In genomic region chr19:17943284-17944221, GRCh38 we compare ENCODE assay signal across 21 cellular contexts. TPM values are rescaled to one million over a fixed set of nuclear protein-coding genes. Genes with fewer than 3 reads are reported as not detected.
DNase-seq lines count a peak whose midpoint lies in the region; ATAC-seq, FAIRE-seq and TF ChIP-seq lines count a peak whose summit lies in the region.
"Had no signal": no experiment of that assay in that cellular context is flagged by ENCODE, and none has a peak within 500 bp of the region (broad histone marks: within the 10 kb centered on the region; RNA-seq: fewer than 3 reads in every experiment).

No MANE protein-coding gene starts in this region.

- H3K27me3 ChIP-seq in HCT116 (ENCODE audit: insufficient read depth, low read length) = no peaks in the 10 kb centered on the region
- peaks cover 0 to under 1% of the 10 kb centered on the region in 2 experiments for H3K27me3 ChIP-seq in mesenchymal stem cell (ENCODE audit: control insufficient read depth in 1 of 2, insufficient read depth in 1 of 2, low read length in 2 of 2)
- H3K27me3 ChIP-seq in trophoblast cell (ENCODE audit: insufficient read depth, low read length) = no peaks in the 10 kb centered on the region
- H3K27me3 ChIP-seq in prostate gland (replicated peaks; ENCODE audit: insufficient read depth) = no peaks in the 10 kb centered on the region

- no peak overlapping the region for H2BK12ac ChIP-seq in mesenchymal stem cell (ENCODE audit: low read length in 2 of 2)
- H2BK12ac ChIP-seq in trophoblast cell (ENCODE audit: low read length) = no peak overlapping the region

- H3K23ac ChIP-seq in mesenchymal stem cell (ENCODE audit: low read length in 2 of 2) (no peak overlapping the region), trophoblast cell (ENCODE audit: low read length) (no peak overlapping the region)

- no peak for FAIRE-seq in kidney (lab: Jason Lieb, UNC)
- FAIRE-seq: GM18507, islet of Langerhans had no signal

- H3K79me1 ChIP-seq in mesenchymal stem cell (replicated peaks; ENCODE audit: low read length, poor library complexity, severe bottlenecking) (peaks cover 14% of the 10 kb centered on the region), trophoblast cell (ENCODE audit: low read length) (peaks cover 3% of the 10 kb centered on the region)

- CTCF ChIA-PET in HCT116 (lab: Charles Lee) = interaction anchor here (0.6 to 4.2 kb wide), 3 partner anchors 38 to 309 kb away, joined by 3 to 28 read pairs (median 4); no protein-coding TSS in a partner anchor

- H3K4me2 ChIP-seq in HCT116 (ENCODE audit: low read length) (no peak overlapping the region), mesenchymal stem cell (ENCODE audit: low read length, poor library complexity, severe bottlenecking) (no peak overlapping the region), trophoblast cell (ENCODE audit: low read length) (no peak overlapping the region)

- no peak overlapping the region for H3K27ac ChIP-seq in HCT116 (ENCODE audit: low read depth, low read length)
- H3K27ac ChIP-seq in angular gyrus (ENCODE audit: low read depth, low read length) = peak overlapping the region; percentile 35
- no peak overlapping the region for H3K27ac ChIP-seq in kidney (ENCODE audit: low read depth in 2 of 2, low read length in 2 of 2)
- H3K27ac ChIP-seq in mesenchymal stem cell (ENCODE audit: low read length, poor library complexity, severe bottlenecking) = no peak overlapping the region
- H3K27ac ChIP-seq in trophoblast cell (ENCODE audit: low read depth, low read length) = no peak overlapping the region
- H3K27ac ChIP-seq in prostate gland = no peak overlapping the region
- H3K27ac ChIP-seq: psoas muscle, tibial artery had no signal

- TF ChIP-seq RAD21 in HCT116 (IDR thresholded peaks at IDR 0.05; ENCODE audit: low read depth) = no peak

- H3K4me3 ChIP-seq in HCT116 (replicated peaks in 1 of 2; ENCODE audit: low read depth in 1 of 2, low read length in 2 of 2) = no peak overlapping the region
- H3K4me3 ChIP-seq in kidney (ENCODE audit: low read length in 2 of 2) = no peak overlapping the region
- no peak overlapping the region for H3K4me3 ChIP-seq in mesenchymal stem cell (ENCODE audit: insufficient read depth in 1 of 2, low read depth in 1 of 2, low read length in 2 of 2)
- no peak overlapping the region for H3K4me3 ChIP-seq in trophoblast cell (ENCODE audit: low read depth, low read length)
- H3K4me3 ChIP-seq in prostate gland = no peak overlapping the region
- H3K4me3 ChIP-seq: psoas muscle, tibial artery had no signal

- DNase-seq in 8988T (peak; percentile 48), HCT116 (ENCODE audit: low read depth, low spot score) (no peak), kidney (peak; percentile 71), mesenchymal stem cell (no peak), trophoblast cell (no peak), GM10266 (ENCODE audit: extremely low spot score) (no peak), prostate gland (ENCODE audit: low spot score) (no peak)
- DNase-seq: activated CD4-positive, alpha-beta T cell treated with anti-CD3 and anti-CD28 coated beads for 36 hours; activated effector memory CD4-positive, alpha-beta T cell treated with Interleukin-2 at 50 U/mL for 16 hours; CD8-positive, alpha-beta memory T cell; GOT3; KBM-7; NCI-H2081; NCI-H526 treated with DMSO at 0.1 percent for 48 hours; psoas muscle; tibial artery had no signal

- RAD21 ChIA-PET in HCT116 (lab: Charles Lee; ENCODE audit: low non-redundant PET in 1 of 2, low total read pairs in 2 of 2, uncharacterized antibody in 2 of 2, unreplicated experiment in 2 of 2) = no interaction called here

- 0 out of 2 replicates have a peak, but pooled peaks cover 5% of the 10 kb centered on the region for H3K79me2 ChIP-seq in HCT116 (ENCODE audit: insufficient read depth, low read length)
- peaks cover 3% of the 10 kb centered on the region for H3K79me2 ChIP-seq in trophoblast cell (ENCODE audit: control insufficient read depth, insufficient read depth, low read length, poor library complexity)

- H3K36me3 ChIP-seq in HCT116 (ENCODE audit: control insufficient read depth in 1 of 2, insufficient read depth in 2 of 2, low read length in 2 of 2) = peaks cover 12 to 32% of the 10 kb centered on the region in 2 experiments; a peak in 3 of 4 replicates
- H3K36me3 ChIP-seq in kidney (ENCODE audit: control insufficient read depth in 1 of 2, insufficient read depth in 2 of 2, low read length in 2 of 2) = no peaks in the 10 kb centered on the region
- peaks cover 9 to 55% of the 10 kb centered on the region in 2 experiments for H3K36me3 ChIP-seq in mesenchymal stem cell (ENCODE audit: control insufficient read depth in 1 of 2, insufficient read depth in 2 of 2, low read depth in 1 of 2, low read length in 2 of 2)
- H3K36me3 ChIP-seq in trophoblast cell (ENCODE audit: control insufficient read depth in 1 of 2, insufficient read depth in 2 of 2, low read length in 2 of 2) = peaks cover 30 to 37% of the 10 kb centered on the region in 2 experiments
- H3K36me3 ChIP-seq in prostate gland = no peaks in the 10 kb centered on the region

- no peak overlapping the region for H4K12ac ChIP-seq in trophoblast cell (ENCODE audit: low read depth, low read length)

- POLR2A ChIA-PET in HCT116 (lab: Charles Lee) = interaction anchor here (1.2 kb wide), 1 partner anchor 54 kb away, joined by 3 read pairs; no protein-coding TSS in a partner anchor

- no peak for ATAC-seq in HCT116
- ATAC-seq: activated CD4-positive, alpha-beta T cell treated with anti-CD3 and anti-CD28 coated beads for 36 hours; naive thymus-derived CD4-positive, alpha-beta T cell had no signal

- no peak overlapping the region for H3K4ac ChIP-seq in mesenchymal stem cell (ENCODE audit: low read depth in 1 of 2, low read length in 2 of 2)
- H3K4ac ChIP-seq in trophoblast cell (ENCODE audit: low read depth, low read length) = no peak overlapping the region

- no peaks in the 10 kb centered on the region for H3K9me3 ChIP-seq in HCT116 (ENCODE audit: control insufficient read depth in 1 of 2, insufficient read depth in 1 of 2, low read depth in 1 of 2, low read length in 2 of 2)
- H3K9me3 ChIP-seq in kidney (ENCODE audit: control insufficient read depth in 1 of 2, low read length in 2 of 2) = no peaks in the 10 kb centered on the region
- no peaks in the 10 kb centered on the region for H3K9me3 ChIP-seq in mesenchymal stem cell (ENCODE audit: control insufficient read depth, low read length)
- peaks cover 2% of the 10 kb centered on the region for H3K9me3 ChIP-seq in trophoblast cell (ENCODE audit: insufficient read depth, low read depth, low read length)
- no peaks in the 10 kb centered on the region for H3K9me3 ChIP-seq in prostate gland
- H3K9me3 ChIP-seq: psoas muscle, tibial artery had no signal

- no peak overlapping the region for H2AK5ac ChIP-seq in mesenchymal stem cell (ENCODE audit: low read length, severe bottlenecking)
- no peak overlapping the region for H2AK5ac ChIP-seq in trophoblast cell (ENCODE audit: low read length)

- TSS peak; percentile 88 for BruUV-seq in HCT116 (replicated peaks; lab: Mats Ljungman, UMichigan)

- intact Hi-C loops in HCT116 (cut with micrococcal nuclease) = no loop called here
- intact Hi-C loops in kidney (cut with DNase I) = loop anchor here (5.0 kb wide), 1 partner anchor 49 kb away; no protein-coding TSS in a partner anchor
- intact Hi-C loops in prostate gland (cut with DNase I) = loop anchor here (10.0 kb wide), 1 partner anchor 111 kb away; no protein-coding TSS in a partner anchor

- no peak overlapping the region for H2BK15ac ChIP-seq in mesenchymal stem cell (ENCODE audit: low read depth, poor library complexity, severe bottlenecking)

- no peak overlapping the region for H3K18ac ChIP-seq in mesenchymal stem cell (ENCODE audit: low read depth in 1 of 2, low read length in 2 of 2)
- no peak overlapping the region for H3K18ac ChIP-seq in trophoblast cell (ENCODE audit: low read length)

- 86% methylated on average over 57 of the region's 57 CpGs for WGBS in mesenchymal stem cell
- no CpG with 5 or more reads among the region's 57 CpGs for WGBS in trophoblast cell (ENCODE audit: extremely low coverage, insufficient coverage, insufficient read length)
- WGBS in prostate gland = 74% methylated on average over 40 of the region's 57 CpGs

- no peaks in the 10 kb centered on the region for H3K9me2 ChIP-seq in HCT116 (ENCODE audit: insufficient read depth)

- no peak overlapping the region for H3K9ac ChIP-seq in HCT116 (ENCODE audit: low read length)
- no peak overlapping the region for H3K9ac ChIP-seq in kidney (ENCODE audit: low read length in 2 of 2)
- H3K9ac ChIP-seq in mesenchymal stem cell (ENCODE audit: low read length) = no peak overlapping the region
- no peak overlapping the region for H3K9ac ChIP-seq in trophoblast cell (ENCODE audit: low read length)

- no peak overlapping the region for H2BK120ac ChIP-seq in mesenchymal stem cell (ENCODE audit: low read depth, low read length)
- H2BK120ac ChIP-seq in trophoblast cell (ENCODE audit: insufficient read depth, low read length, poor library complexity) = no peak overlapping the region

- no peak overlapping the region for H2AFZ ChIP-seq in HCT116 (ENCODE audit: low read depth, low read length, poor library complexity, severe bottlenecking)
- no peak overlapping the region for H2AFZ ChIP-seq in mesenchymal stem cell (ENCODE audit: low read depth, low read length)
- H2AFZ ChIP-seq in trophoblast cell (ENCODE audit: insufficient read depth, low read length, poor library complexity) = no peak overlapping the region

- H4K91ac ChIP-seq in mesenchymal stem cell (ENCODE audit: low read length) = no peak overlapping the region
- H4K91ac ChIP-seq in trophoblast cell (ENCODE audit: low read depth, low read length) = no peak overlapping the region

- H4K8ac ChIP-seq in mesenchymal stem cell (ENCODE audit: low read length) (no peak overlapping the region), trophoblast cell (ENCODE audit: low read depth, low read length) (no peak overlapping the region)

- H4K20me1 ChIP-seq in HCT116 (ENCODE audit: insufficient read depth) = no peaks in the 10 kb centered on the region

- no peak overlapping the region for H2BK5ac ChIP-seq in mesenchymal stem cell (ENCODE audit: low read depth, low read length, poor library complexity, severe bottlenecking)
- H2BK5ac ChIP-seq in trophoblast cell (ENCODE audit: low read depth, low read length, poor library complexity) = no peak overlapping the region

- H3K14ac ChIP-seq in mesenchymal stem cell (ENCODE audit: low read length in 2 of 2) = no peak overlapping the region
- H3K14ac ChIP-seq in trophoblast cell (ENCODE audit: low read length) = no peak overlapping the region

- TF ChIP-seq CTCF in HCT116 (IDR thresholded peaks at IDR 0.05 in 2 of 3, conservative IDR thresholded peaks at IDR 0.05 in 1 of 3; ENCODE audit: borderline replicate concordance in 1 of 3, insufficient read depth in 1 of 3, low read depth in 2 of 3, low read length in 2 of 3) (no peak), kidney (IDR thresholded peaks at IDR 0.05; ENCODE audit: borderline replicate concordance, extremely low read depth, insufficient read depth) (no peak), GM10266 (IDR thresholded peaks at IDR 0.05; ENCODE audit: control insufficient read depth, insufficient read depth, low read depth, missing control alignments) (no peak), prostate gland (IDR thresholded peaks at IDR 0.05) (no peak)

- TF ChIP-seq POLR2A in HCT116 (IDR thresholded peaks at IDR 0.05; ENCODE audit: borderline replicate concordance, extremely low read depth, insufficient read depth, insufficient read length) (no peak), prostate gland (IDR thresholded peaks at IDR 0.05) (no peak)

- H3K4me1 ChIP-seq in HCT116 (ENCODE audit: control insufficient read depth in 1 of 2, insufficient read depth in 2 of 2, low read length in 2 of 2) (peaks cover 11 to 36% of the 10 kb centered on the region in 2 experiments), kidney (ENCODE audit: control insufficient read depth in 1 of 2, insufficient read depth in 1 of 2, low read depth in 1 of 2, low read length in 2 of 2) (peaks cover 5 to 6% of the 10 kb centered on the region in 2 donors), mesenchymal stem cell (ENCODE audit: control insufficient read depth, insufficient read depth, low read depth, low read length) (peaks cover 16% of the 10 kb centered on the region), trophoblast cell (ENCODE audit: control insufficient read depth in 1 of 2, insufficient read depth in 2 of 2, low read length in 2 of 2) (peaks cover 3 to 4% of the 10 kb centered on the region in 2 experiments), prostate gland (replicated peaks) (no peaks in the 10 kb centered on the region)

RNA-seq across cellular contexts. Expression of gene CCDC124, which starts 10.7 kb away (rescaled TPM):
- total RNA-seq in HCT116 (2021; ENCODE audit: unreplicated experiment) (177 TPM), kidney (59.5 TPM), prostate gland (10 to 100 TPM; 48.7 to 52.2 TPM)
- 194 and 214 TPM in 2 replicates for polyA plus RNA-seq in HCT116 (2012)
- polyA plus RNA-seq in kidney (ENCODE audit: insufficient read depth, low read depth, low replicate concordance) = 120 TPM
- polyA plus RNA-seq in mesenchymal stem cell (2013, experiment 1 of 2) = 72.1 TPM
- polyA plus RNA-seq in mesenchymal stem cell (2013, experiment 2 of 2) = 72.7 TPM
- polyA plus RNA-seq in trophoblast cell (2013) = 82.1 and 84.6 TPM in 2 replicates

RNA-seq across cellular contexts. Expression of gene KCNN1, which starts 23.4 kb away (rescaled TPM):
- 0.61 TPM for total RNA-seq in HCT116 (2021; ENCODE audit: unreplicated experiment)
- polyA plus RNA-seq in HCT116 (2012) = 0.46 and 0.68 TPM in 2 replicates
- 0.19 TPM for total RNA-seq in kidney
- polyA plus RNA-seq in kidney (ENCODE audit: insufficient read depth, low read depth, low replicate concordance) = 0.37 TPM
- polyA plus RNA-seq in mesenchymal stem cell (2013, experiment 1 of 2) = 0.12 TPM
- polyA plus RNA-seq in mesenchymal stem cell (2013, experiment 2 of 2) = 0.15 TPM
- 0.31 and 0.48 TPM in 2 replicates for polyA plus RNA-seq in trophoblast cell (2013)
- total RNA-seq in prostate gland = 1 to 10 TPM in 1 of 2 donors, under 1 TPM in 1; 0.36 to 5.6 TPM
- total RNA-seq: psoas muscle had no signal
- polyA plus RNA-seq: CD8-positive, alpha-beta memory T cell; fibroblast of lung; naive thymus-derived CD4-positive, alpha-beta T cell had no signal

Comparison
In these comparisons a context has a peak if more than half of its experiments do, and no peak if none do; other contexts are left out.
1. DNase-seq: peak in 8988T (single experiment) and kidney (single experiment); none in HCT116 (single experiment), mesenchymal stem cell (single experiment), trophoblast cell (0 of 2), GM10266 (single experiment) and prostate gland (single experiment).